ENCODE assay signal across 1 cellular context in genomic region chr3:146072061-146072460, GRCh38.
TF ChIP-seq lines count a peak whose summit lies in the region.

No MANE protein-coding gene starts in this region.

TF ChIP-seq in WTC11, 78 proteins besides CTCF, POLR2A, EP300 and RAD21 (continued from another document):
- TF ChIP-seq ARID4B (CRISPR knock-in tag; IDR thresholded peaks at IDR 0.05; ENCODE audit: borderline replicate concordance) (no peak), GABPB1 (CRISPR knock-in tag; IDR thresholded peaks at IDR 0.05) (no peak), MAX (CRISPR knock-in tag; IDR thresholded peaks at IDR 0.05) (no peak), FOXK1 (CRISPR knock-in tag; IDR thresholded peaks at IDR 0.05) (no peak), ZNF423 (CRISPR knock-in tag; IDR thresholded peaks at IDR 0.05) (no peak)
